19 cellular contexts compared by ENCODE assay signal in the genomic region with DNA sequence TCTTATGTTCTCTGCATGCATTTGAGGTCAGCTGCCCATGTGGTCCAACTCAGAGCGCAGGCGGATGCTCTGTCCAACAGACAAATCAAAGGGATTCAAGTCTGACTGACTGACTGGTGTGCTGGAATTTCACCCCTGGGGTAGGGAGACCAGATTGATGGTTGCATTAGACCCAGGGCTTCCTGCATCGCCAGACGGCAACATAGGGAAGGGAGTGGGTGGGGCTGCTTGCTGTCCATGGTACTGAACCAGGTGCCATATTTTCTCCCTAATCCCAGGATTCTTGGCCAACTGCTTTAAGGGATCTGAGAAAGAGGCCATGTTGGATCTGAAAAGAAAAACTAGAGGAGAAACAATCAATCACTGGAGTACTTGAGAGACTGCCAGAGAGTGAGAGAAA.
DNase-seq lines count a peak whose midpoint lies in the region; ATAC-seq and TF ChIP-seq lines count a peak whose summit lies in the region.
"Had no signal": no experiment of that assay in that cellular context is flagged by ENCODE, and none has a peak within 500 bp of the region (broad histone marks: within the 10 kb centered on the region; RNA-seq: fewer than 3 reads in every experiment).

No MANE protein-coding gene starts in this region.

- H3K27ac ChIP-seq in DND-41 (ENCODE audit: low read length) = no peak overlapping the region
- H3K27ac ChIP-seq: sigmoid colon had no signal

- H3K4me2 ChIP-seq in DND-41 (ENCODE audit: insufficient read depth, low read length) = no peak overlapping the region

- no peaks in the 10 kb centered on the region for H3K36me3 ChIP-seq in DND-41 (ENCODE audit: insufficient read depth, low read length)

- TF ChIP-seq CTCF in DND-41 (IDR thresholded peaks at IDR 0.05; ENCODE audit: borderline replicate concordance, extremely low read depth, low read length, poor library complexity, severe bottlenecking) (no peak), HFF-Myc (IDR thresholded peaks at IDR 0.05; ENCODE audit: low read depth, low read length, missing control alignments) (no peak)

- H4K20me1 ChIP-seq in DND-41 (ENCODE audit: insufficient read depth, low read length) = peaks cover 2% of the 10 kb centered on the region; the same call in 1 of the 2 replicates

- ATAC-seq in DND-41 (ENCODE audit: insufficient read depth, low read depth) (no peak), HG02938 (IDR thresholded peaks at IDR 0.05; ENCODE audit: unreplicated experiment) (no peak)

- no peak overlapping the region for H3K9ac ChIP-seq in DND-41 (ENCODE audit: low read depth, low read length)

- no peaks in the 10 kb centered on the region for H3K9me3 ChIP-seq in DND-41 (ENCODE audit: insufficient read depth, low read length, severe bottlenecking)
- H3K9me3 ChIP-seq: MG63, sigmoid colon had no signal

- H2AFZ ChIP-seq in DND-41 (ENCODE audit: low read depth, low read length) = no peak overlapping the region

- H3K4me3 ChIP-seq in DND-41 (ENCODE audit: low read depth in 1 of 2, low read length in 2 of 2) (no peak overlapping the region), HFF-Myc (replicated peaks; ENCODE audit: low read depth, low read length) (no peak overlapping the region)
- H3K4me3 ChIP-seq: MG63, sigmoid colon had no signal

- H3K4me1 ChIP-seq in DND-41 (ENCODE audit: insufficient read depth, low read length) = no peaks in the 10 kb centered on the region
- H3K4me1 ChIP-seq: sigmoid colon had no signal

- H3K27me3 ChIP-seq in DND-41 (ENCODE audit: insufficient read depth, low read length, poor library complexity) = no peaks in the 10 kb centered on the region
- H3K27me3 ChIP-seq: MG63, sigmoid colon had no signal

- peak; percentile 21 for DNase-seq in DND-41
- peak; percentile 12 for DNase-seq in HFF-Myc (ENCODE audit: extremely low read depth, low read depth)
- DNase-seq in astrocyte of the hippocampus (ENCODE audit: low read depth, low spot score) = peak; percentile 35
- DNase-seq in myocyte (ENCODE audit: low read depth) = peak; percentile 4
- DNase-seq in hippocampal formation (lab: John Stamatoyannopoulos, UW) = no peak
- no peak for DNase-seq in nucleus accumbens (lab: John Stamatoyannopoulos, UW)
- DNase-seq in UCSD-AML1 (lab: John Stamatoyannopoulos, UW; ENCODE audit: unreplicated experiment) = no peak
- DNase-seq: activated CD4-positive, alpha-beta T cell treated with anti-CD3 and anti-CD28 coated beads, Interleukin-2, amount 50 U/mL, for 4 hours; Calu3; head of caudate nucleus; kidney glomerular epithelial cell; MG63; midbrain; NCI-H187 treated with DMSO at 0.1 percent for 48 hours; NCI-H446 treated with DMSO at 0.1 percent for 48 hours; sigmoid colon; stimulated activated CD4-positive, alpha-beta T cell treated with anti-CD3 and anti-CD28 coated beads, Interleukin-2, amount 100 ng/mL, for 24 hours; substantia nigra had no signal

- no peaks in the 10 kb centered on the region for H3K79me2 ChIP-seq in DND-41 (ENCODE audit: insufficient read depth, low read length)

Comparison
In these comparisons a context has a peak if more than half of its experiments do, and no peak if none do; other contexts are left out.
1. DNase-seq: peak in DND-41 (single experiment), HFF-Myc (single experiment), astrocyte of the hippocampus (single experiment) and myocyte (single experiment); none in hippocampal formation (0 of 2), nucleus accumbens (0 of 56) and UCSD-AML1 (single experiment).